ENCODE assay signal across 31 cellular contexts in the genomic region with DNA sequence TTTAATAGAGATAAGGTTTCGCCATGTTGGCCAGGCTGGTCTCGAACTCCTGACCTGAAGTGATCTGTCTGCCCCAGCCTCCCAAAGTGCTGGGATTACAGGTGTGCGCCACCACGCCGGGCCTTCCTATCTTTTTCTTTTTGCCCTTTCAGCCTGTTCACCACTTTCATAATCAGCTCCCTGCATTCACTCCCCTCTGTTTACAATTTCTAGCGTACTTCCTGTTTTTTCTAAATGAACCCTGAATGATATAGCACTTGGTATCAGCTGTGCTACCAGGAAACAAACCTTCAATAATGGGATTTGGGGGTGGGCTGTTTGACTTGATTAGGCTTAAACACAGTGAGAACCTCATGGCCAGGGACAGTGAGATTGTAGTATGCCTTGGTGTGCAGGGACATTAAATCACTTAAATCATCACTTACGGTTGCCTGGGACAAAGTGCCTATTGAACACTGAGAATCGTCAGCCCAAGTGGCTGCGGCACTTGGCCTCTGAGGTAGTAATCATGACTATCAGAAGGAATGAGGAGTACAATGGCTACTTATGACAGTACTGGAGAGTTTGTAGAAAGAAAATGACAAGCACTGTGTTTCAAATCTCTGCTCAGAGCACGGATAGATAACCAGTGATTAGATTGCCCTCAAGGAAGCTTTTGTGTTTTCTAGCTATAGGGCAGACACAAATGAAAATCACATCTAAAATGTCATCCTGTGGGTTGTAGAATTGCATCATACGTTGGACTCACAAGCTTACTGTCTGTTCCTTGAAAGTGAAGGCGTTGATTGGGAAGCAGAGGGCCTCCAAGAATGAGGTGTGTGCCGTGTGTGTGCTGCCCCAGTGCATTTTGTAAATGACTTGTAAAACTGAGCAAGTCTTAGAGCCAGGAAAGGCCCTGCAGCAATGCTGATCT.
A peak's percentile ranks its signal among the peaks of the same experiment; 100 is the strongest.
DNase-seq lines count a peak whose midpoint lies in the region; ATAC-seq and TF ChIP-seq lines count a peak whose summit lies in the region.
"Had no signal": no experiment of that assay in that cellular context is flagged by ENCODE, and none has a peak within 500 bp of the region (broad histone marks: within the 10 kb centered on the region; RNA-seq: fewer than 3 reads in every experiment).

No MANE protein-coding gene starts in this region.

- no peak overlapping the region for H3K4me2 ChIP-seq in GM23338
- H3K4me2 ChIP-seq in hepatocyte = no peak overlapping the region

- no peak for TF ChIP-seq EP300 in gastroesophageal sphincter (IDR thresholded peaks at IDR 0.05)

- ATAC-seq in GM23338 (no peak), HG03469 (IDR thresholded peaks at IDR 0.05; ENCODE audit: unreplicated experiment) (no peak), gastroesophageal sphincter (no peak)
- ATAC-seq: activated CD8-positive, alpha-beta T cell treated with anti-CD3 and anti-CD28 coated beads for 36 hours; gastrocnemius medialis; left cardiac atrium; mucosa of descending colon; natural killer cell; PC-3; Right ventricle myocardium inferior; SK-N-SH treated with all-trans-retinoic acid at 6 μM for 48 hours; stimulated activated memory B cell treated with anti-CD40 and anti-IgM and Interleukin-4, amounts not matched to agents 10 μg/mL and 1 μg/mL and 100 μg/mL, for 72 hours had no signal

- no peak overlapping the region for H3K27ac Mint-ChIP-seq in GM23338
- H3K27ac Mint-ChIP-seq: activated CD8-positive, alpha-beta T cell treated with anti-CD3 and anti-CD28 coated beads for 36 hours; activated naive CD4-positive, alpha-beta T cell treated with anti-CD3 and anti-CD28 coated beads for 36 hours; activated T-helper 1 cell treated with anti-CD3 and anti-CD28 coated beads, Interleukin-12 subunit alpha, Interleukin-12 subunit beta, Interleukin-2, Interleukin-4 antibody, amounts not matched to agents 30 ng/mL and 10 ng/mL and 1 ng/mL, durations not matched to agents 14 hours and 24 hours and 36 hours; natural killer cell; stimulated activated memory B cell treated with anti-CD40 and anti-IgM and Interleukin-4, amounts not matched to agents 10 μg/mL and 1 μg/mL and 100 μg/mL, for 72 hours had no signal

- H3K36me3 ChIP-seq in GM23338 (ENCODE audit: insufficient read depth) = no peaks in the 10 kb centered on the region
- no peaks in the 10 kb centered on the region for H3K36me3 ChIP-seq in hepatocyte (replicated peaks; ENCODE audit: insufficient read depth, low read depth)
- H3K36me3 ChIP-seq in prostate gland = no peaks in the 10 kb centered on the region
- H3K36me3 ChIP-seq in gastroesophageal sphincter = no peaks in the 10 kb centered on the region
- H3K36me3 ChIP-seq: BLaER1 treated with 17β-estradiol and CSF1 and Interleukin-3, amounts not matched to agents 10 nM and 100 nM; brain microvascular endothelial cell; gastrocnemius medialis had no signal

- H3K4me3 ChIP-seq in GM23338 (no peak overlapping the region), hepatocyte (no peak overlapping the region), prostate gland (no peak overlapping the region), gastroesophageal sphincter (no peak overlapping the region)
- H3K4me3 ChIP-seq: BLaER1 treated with 17β-estradiol and CSF1 and Interleukin-3, amounts not matched to agents 10 nM and 100 nM; gastrocnemius medialis; lung; mucosa of descending colon had no signal

- no peak overlapping the region for H3K27ac ChIP-seq in GM23338 (ENCODE audit: low read depth)
- H3K27ac ChIP-seq in hepatocyte = peak overlapping the region; percentile 31
- no peak overlapping the region for H3K27ac ChIP-seq in prostate gland
- H3K27ac ChIP-seq in gastroesophageal sphincter = no peak overlapping the region
- H3K27ac ChIP-seq: brain microvascular endothelial cell, gastrocnemius medialis had no signal

- peaks cover 5% of the 10 kb centered on the region for H3K27me3 Mint-ChIP-seq in GM23338 (ENCODE audit: insufficient read depth, low read depth, poor library complexity)
- H3K27me3 Mint-ChIP-seq: activated CD8-positive, alpha-beta T cell treated with anti-CD3 and anti-CD28 coated beads for 36 hours had no signal

- H3K36me3 Mint-ChIP-seq in GM23338 (ENCODE audit: low read depth) = no peaks in the 10 kb centered on the region
- H3K36me3 Mint-ChIP-seq: natural killer cell; stimulated activated memory B cell treated with anti-CD40 and anti-IgM and Interleukin-4, amounts not matched to agents 10 μg/mL and 1 μg/mL and 100 μg/mL, for 72 hours had no signal

- H3K4me1 ChIP-seq in GM23338 (ENCODE audit: insufficient read depth) (no peaks in the 10 kb centered on the region), hepatocyte (ENCODE audit: insufficient read depth) (no peaks in the 10 kb centered on the region), prostate gland (replicated peaks) (no peaks in the 10 kb centered on the region), gastroesophageal sphincter (no peaks in the 10 kb centered on the region)
- H3K4me1 ChIP-seq: gastrocnemius medialis had no signal

- peaks cover 14% of the 10 kb centered on the region for H3K4me1 Mint-ChIP-seq in GM23338
- H3K4me1 Mint-ChIP-seq: natural killer cell; stimulated activated memory B cell treated with anti-CD40 and anti-IgM and Interleukin-4, amounts not matched to agents 10 μg/mL and 1 μg/mL and 100 μg/mL, for 72 hours had no signal

- H3K9me3 ChIP-seq in hepatocyte (ENCODE audit: low read depth) (no peaks in the 10 kb centered on the region), prostate gland (no peaks in the 10 kb centered on the region), gastroesophageal sphincter (no peaks in the 10 kb centered on the region)
- H3K9me3 ChIP-seq: BLaER1 treated with 17β-estradiol and CSF1 and Interleukin-3, amounts not matched to agents 10 nM and 100 nM; gastrocnemius medialis; mucosa of descending colon had no signal

- DNase-seq in COLO829 (ENCODE audit: low spot score) (peak; percentile 82), GM23338 (ENCODE audit: low spot score) (no peak), RPMI7951 (ENCODE audit: low read depth) (peak; percentile 46), hepatocyte (ENCODE audit: low spot score) (no peak), prostate gland (ENCODE audit: low spot score) (no peak)
- DNase-seq: activated CD8-positive, alpha-beta memory T cell treated with anti-CD3 and anti-CD28 coated beads, Interleukin-2, amount 50 U/mL, for 48 hours; activated CD8-positive, alpha-beta T cell treated with anti-CD3 and anti-CD28 coated beads for 36 hours; activated naive CD4-positive, alpha-beta T cell treated with anti-CD3 and anti-CD28 coated beads for 36 hours; amniotic stem cell; brain microvascular endothelial cell; COR-L47; DMS79 treated with DMSO at 0.1 percent for 48 hours; gastrocnemius medialis; GDM1; hippocampal formation; left cardiac atrium; mucosa of descending colon; natural killer cell; NCI-H1105 treated with DMSO at 0.1 percent for 48 hours; NCI-H446 treated with DMSO at 0.1 percent for 48 hours; PC-3; T-helper 2 cell; trophoblast cell had no signal

- 74% methylated on average over 13 of the region's 13 CpGs for WGBS in hepatocyte (ENCODE audit: low lambda C conversion rate, missing lambda C conversion rate)
- WGBS in prostate gland = 72% methylated on average over 13 of the region's 13 CpGs
- WGBS in gastroesophageal sphincter (ENCODE audit: low coverage in 1 of 2), 2 donors = 57 to 85% methylated on average over 8 to 11 of the region's 13 CpGs

- no peak overlapping the region for H3K4me3 Mint-ChIP-seq in GM23338
- H3K4me3 Mint-ChIP-seq: activated CD8-positive, alpha-beta T cell treated with anti-CD3 and anti-CD28 coated beads for 36 hours; activated naive CD4-positive, alpha-beta T cell treated with anti-CD3 and anti-CD28 coated beads for 36 hours; activated T-helper 1 cell treated with anti-CD3 and anti-CD28 coated beads, Interleukin-12 subunit alpha, Interleukin-12 subunit beta, Interleukin-2, Interleukin-4 antibody, amounts not matched to agents 30 ng/mL and 10 ng/mL and 1 ng/mL, durations not matched to agents 14 hours and 24 hours and 36 hours; natural killer cell; stimulated activated memory B cell treated with anti-CD40 and anti-IgM and Interleukin-4, amounts not matched to agents 10 μg/mL and 1 μg/mL and 100 μg/mL, for 72 hours had no signal

- TF ChIP-seq POLR2A in prostate gland (IDR thresholded peaks at IDR 0.05) (no peak), gastroesophageal sphincter (IDR thresholded peaks at IDR 0.05) (no peak)

- H3K27me3 ChIP-seq in GM23338 (ENCODE audit: insufficient read depth) (no peaks in the 10 kb centered on the region), hepatocyte (no peaks in the 10 kb centered on the region), prostate gland (replicated peaks; ENCODE audit: insufficient read depth) (no peaks in the 10 kb centered on the region), gastroesophageal sphincter (peaks cover 25% of the 10 kb centered on the region)
- H3K27me3 ChIP-seq: BLaER1 treated with 17β-estradiol and CSF1 and Interleukin-3, amounts not matched to agents 10 nM and 100 nM; brain microvascular endothelial cell had no signal

- no peaks in the 10 kb centered on the region for H4K20me1 ChIP-seq in GM23338 (replicated peaks; ENCODE audit: insufficient read depth)
- no peaks in the 10 kb centered on the region for H4K20me1 ChIP-seq in hepatocyte (ENCODE audit: insufficient read depth, poor library complexity, severe bottlenecking)
- H4K20me1 ChIP-seq: BLaER1 treated with 17β-estradiol and CSF1 and Interleukin-3, amounts not matched to agents 10 nM and 100 nM had no signal

- H3K79me2 ChIP-seq in GM23338 (replicated peaks; ENCODE audit: insufficient read depth) (no peaks in the 10 kb centered on the region), hepatocyte (no peaks in the 10 kb centered on the region)

- H3K9me2 ChIP-seq in GM23338 (ENCODE audit: insufficient read depth) (no peaks in the 10 kb centered on the region), hepatocyte (replicated peaks; ENCODE audit: insufficient read depth) (no peaks in the 10 kb centered on the region)

- H3F3A ChIP-seq in GM23338 (replicated peaks; ENCODE audit: low read depth) = no peaks in the 10 kb centered on the region

- intact Hi-C loops in prostate gland (cut with DNase I) = no loop called here

- TF ChIP-seq CTCF in GM23338 (conservative IDR thresholded peaks at IDR 0.05; ENCODE audit: low read depth in 2 of 2) (no peak), hepatocyte (IDR thresholded peaks at IDR 0.05; ENCODE audit: poor library complexity) (no peak), prostate gland (IDR thresholded peaks at IDR 0.05) (no peak), gastroesophageal sphincter (IDR thresholded peaks at IDR 0.05) (no peak)

- no peaks in the 10 kb centered on the region for H3K9me3 Mint-ChIP-seq in GM23338
- H3K9me3 Mint-ChIP-seq: activated CD8-positive, alpha-beta T cell treated with anti-CD3 and anti-CD28 coated beads for 36 hours; activated naive CD4-positive, alpha-beta T cell treated with anti-CD3 and anti-CD28 coated beads for 36 hours; activated T-helper 1 cell treated with anti-CD3 and anti-CD28 coated beads, Interleukin-12 subunit alpha, Interleukin-12 subunit beta, Interleukin-2, Interleukin-4 antibody, amounts not matched to agents 30 ng/mL and 10 ng/mL and 1 ng/mL, durations not matched to agents 14 hours and 24 hours and 36 hours; natural killer cell; stimulated activated memory B cell treated with anti-CD40 and anti-IgM and Interleukin-4, amounts not matched to agents 10 μg/mL and 1 μg/mL and 100 μg/mL, for 72 hours had no signal

- H2AFZ ChIP-seq in GM23338 (0 out of 2 replicates have a peak overlapping the region, but pooled peaks have one; percentile 32), hepatocyte (no peak overlapping the region)

TF ChIP-seq in GM23338, 12 proteins besides CTCF, POLR2A, EP300 and RAD21 (continues in another document):
- no peak for TF ChIP-seq EZH2 (IDR thresholded peaks at IDR 0.05; ENCODE audit: low read depth, unreplicated experiment)

Comparison
In these comparisons a context has a peak if more than half of its experiments do, and no peak if none do; other contexts are left out.
1. DNase-seq: peak in COLO829 (single experiment) and RPMI7951 (single experiment); none in GM23338 (single experiment), hepatocyte (single experiment) and prostate gland (single experiment).